ENCODE assay signal across 6 cellular contexts in the genomic region with DNA sequence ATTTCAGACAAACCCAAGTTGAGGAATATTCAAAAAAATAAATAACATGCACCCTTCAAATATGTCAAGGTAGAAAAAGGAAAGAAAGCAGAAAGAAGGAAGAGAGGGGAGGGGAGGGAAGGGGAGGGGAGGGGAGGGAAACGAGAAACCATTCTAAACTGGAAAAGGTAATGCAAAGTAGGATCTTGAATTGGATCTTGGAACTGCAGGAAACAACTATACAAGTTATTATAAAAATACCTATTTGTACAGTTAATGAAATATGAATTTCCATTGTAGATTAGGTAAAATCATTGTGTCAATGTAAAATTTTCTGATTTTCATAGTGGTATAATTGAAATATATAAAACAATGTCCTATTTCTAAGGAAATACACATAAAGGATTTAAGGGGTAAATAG.
"Had no signal": no experiment of that assay in that cellular context is flagged by ENCODE, and none has a peak within 500 bp of the region (broad histone marks: within the 10 kb centered on the region; RNA-seq: fewer than 3 reads in every experiment).

No MANE protein-coding gene starts in this region.

- H3K27ac ChIP-seq: HL-60, KMS-11 had no signal

- DNase-seq: IMR-90, KBM-7, KG1 had no signal

- H3K9ac ChIP-seq: KMS-11 had no signal

- FAIRE-seq: HTR-8/SVneo had no signal

- H3K4me2 ChIP-seq: KMS-11 had no signal
